In the genomic region with DNA sequence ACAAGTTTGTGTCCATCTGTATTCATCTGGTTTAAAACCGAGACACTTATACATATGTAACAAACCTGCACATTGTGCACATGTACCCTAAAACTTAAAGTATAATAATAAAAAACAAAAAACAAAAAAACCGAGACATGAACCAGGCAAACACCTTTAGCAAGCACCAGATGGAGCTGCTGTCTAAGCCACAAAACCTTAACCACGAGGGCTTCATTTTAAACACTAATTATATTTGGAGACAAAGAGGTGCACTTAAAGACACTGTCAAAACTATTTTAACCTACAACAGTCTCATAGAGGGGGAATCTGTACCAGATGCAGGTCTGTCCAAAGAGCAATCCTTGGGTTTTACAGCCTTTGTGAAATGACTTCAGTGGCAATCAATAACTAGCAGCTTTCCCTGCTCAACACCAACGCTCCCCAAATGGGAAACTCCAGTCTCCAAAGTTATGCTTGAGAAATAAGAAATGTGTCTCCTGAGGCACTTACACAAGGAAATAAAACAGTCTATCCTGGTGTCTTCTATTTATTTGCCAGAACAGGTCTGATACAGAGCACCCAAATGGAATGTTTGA, we compare ENCODE assay signal across 9 cellular contexts.
DNase-seq lines count a peak whose midpoint lies in the region; ATAC-seq and TF ChIP-seq lines count a peak whose summit lies in the region.
"Had no signal": no experiment of that assay in that cellular context is flagged by ENCODE, and none has a peak within 500 bp of the region (broad histone marks: within the 10 kb centered on the region; RNA-seq: fewer than 3 reads in every experiment).

No MANE protein-coding gene starts in this region.

- H3K27me3 ChIP-seq in esophagus squamous epithelium = no peaks in the 10 kb centered on the region

- no peaks in the 10 kb centered on the region for H3K9me3 Mint-ChIP-seq in osteocyte (ENCODE audit: unreplicated experiment)

- no peak overlapping the region for H3K4me3 Mint-ChIP-seq in osteocyte (ENCODE audit: unreplicated experiment)

- CTCF ChIA-PET in RWPE1 (lab: Yijun Ruan, JAX) = interaction anchor here (0.6 to 2.3 kb wide), 7 partner anchors 11 to 543 kb away, joined by 3 to 28 read pairs (median 3); no protein-coding TSS in a partner anchor

- H3K27ac Mint-ChIP-seq in osteocyte (ENCODE audit: unreplicated experiment) = peak overlapping the region; percentile 80

- H3K36me3 Mint-ChIP-seq in osteocyte (ENCODE audit: unreplicated experiment) = peaks cover 4% of the 10 kb centered on the region

- peaks cover 49% of the 10 kb centered on the region for H3K4me1 Mint-ChIP-seq in osteocyte (ENCODE audit: unreplicated experiment)

- 42 to 47% methylated on average over 4 of the region's 4 CpGs for WGBS in esophagus squamous epithelium, 2 donors

- POLR2A ChIA-PET in RWPE1 (lab: Yijun Ruan, JAX; ENCODE audit: low non-redundant PET) = no interaction called here

- intact Hi-C loops in esophagus squamous epithelium (cut with DNase I) = loop anchor here (10.0 kb wide), 2 partner anchors 308 to 358 kb away; no protein-coding TSS in a partner anchor

- H3K4me1 ChIP-seq in esophagus squamous epithelium = peaks cover 0 to 35% (median 10%) of the 10 kb centered on the region in 3 donors

- DNase-seq in A172 (ENCODE audit: low spot score) = peak; percentile 4
- DNase-seq in RWPE1 (ENCODE audit: low spot score) = peak; percentile 11
- DNase-seq in esophagus squamous epithelium (lab: John Stamatoyannopoulos, UW) = no peak
- no peak for DNase-seq in osteocyte (ENCODE audit: extremely low spot score, unreplicated experiment)
- no peak for DNase-seq in GOT3 (lab: John Stamatoyannopoulos, UW)

- H3K9me3 ChIP-seq in esophagus squamous epithelium = no peaks in the 10 kb centered on the region

- no peaks in the 10 kb centered on the region for H3K27me3 Mint-ChIP-seq in osteocyte (ENCODE audit: unreplicated experiment)

- TF ChIP-seq CTCF in GM12875 (IDR thresholded peaks at IDR 0.05; ENCODE audit: borderline replicate concordance, insufficient read depth, low read depth, low read length) = peak; percentile 53
- peak; percentile 36; the same call in 1 of the 2 replicates for TF ChIP-seq CTCF in RWPE1 (conservative IDR thresholded peaks at IDR 0.05; ENCODE audit: low read depth)
- TF ChIP-seq CTCF in esophagus squamous epithelium (IDR thresholded peaks at IDR 0.05) = peak in 5 of 6 experiments; percentile 32 to 55 (median 39)
- TF ChIP-seq CTCF in osteocyte (IDR thresholded peaks at IDR 0.05) = peak; percentile 61

- no peak for TF ChIP-seq POLR2A in esophagus squamous epithelium (IDR thresholded peaks at IDR 0.05)

- H3K4me3 ChIP-seq in GM12875 (ENCODE audit: low read depth, low read length) (no peak overlapping the region), esophagus squamous epithelium (no peak overlapping the region)

- peaks cover 0 to 3% (median 0%) of the 10 kb centered on the region in 3 donors for H3K36me3 ChIP-seq in esophagus squamous epithelium

- no peak for ATAC-seq in HG02678 (IDR thresholded peaks at IDR 0.05; ENCODE audit: unreplicated experiment)
- ATAC-seq in GM18511 (IDR thresholded peaks at IDR 0.05; ENCODE audit: unreplicated experiment) = no peak

- H3K27ac ChIP-seq in RWPE1 = no peak overlapping the region
- peak overlapping the region in 3 of 4 donors; percentile 70 to 76 (median 74) for H3K27ac ChIP-seq in esophagus squamous epithelium
- H3K27ac ChIP-seq: epithelial cell of prostate had no signal

Comparison
In these comparisons a context has a peak if more than half of its experiments do, and no peak if none do; other contexts are left out.
1. DNase-seq: peak in A172 (single experiment) and RWPE1 (single experiment); none in esophagus squamous epithelium (single experiment), osteocyte (single experiment) and GOT3 (single experiment).
2. Peak in every context shown above with its lines, with median percentiles within 50 percentile points of each other: CTCF ChIP-seq.